19 cellular contexts compared by ENCODE assay signal in genomic region chr15:64337761-64338160, GRCh38.
"Had no signal": no experiment of that assay in that cellular context is flagged by ENCODE, and none has a peak within 500 bp of the region (broad histone marks: within the 10 kb centered on the region; RNA-seq: fewer than 3 reads in every experiment).

No MANE protein-coding gene starts in this region.

- DNase-seq: activated effector memory CD4-positive, alpha-beta T cell treated with Interleukin-2 at 50 U/mL for 16 hours; activated naive CD4-positive, alpha-beta T cell treated with anti-CD3 and anti-CD28 coated beads, Interleukin-2, amount 10 ng/mL, durations not matched to agents 7 days and 5 days; activated T-cell treated with anti-CD3 and anti-CD28 coated beads, Interleukin-2, amount 50 U/mL, for 1 hour; cerebellar nuclear complex; cortex of kidney; effector CD4-positive, alpha-beta T cell; foreskin melanocyte; glutamatergic neuron; hippocampal formation; left ventricle myocardium superior; nucleus accumbens; right lobe of liver; small intestine; stimulated activated CD4-positive, alpha-beta T cell treated with anti-CD3 and anti-CD28 coated beads, Interleukin-2, amount 100 ng/mL, for 24 hours; SW 1271; T-helper 9 cell; transverse colon had no signal

- ATAC-seq: left ventricle myocardium superior; right lobe of liver; stimulated activated memory B cell treated with anti-CD40 and anti-IgM and Interleukin-4, amounts not matched to agents 10 μg/mL and 1 μg/mL and 100 μg/mL, for 72 hours had no signal

- H3K4me3 ChIP-seq: right lobe of liver, SK-N-MC, transverse colon had no signal

- H3K27me3 ChIP-seq: right lobe of liver, transverse colon had no signal

- H3K27ac Mint-ChIP-seq: activated naive CD4-positive, alpha-beta T cell treated with anti-CD3 and anti-CD28 coated beads, Interleukin-2, amount 10 ng/mL, durations not matched to agents 7 days and 5 days; stimulated activated memory B cell treated with anti-CD40 and anti-IgM and Interleukin-4, amounts not matched to agents 10 μg/mL and 1 μg/mL and 100 μg/mL, for 72 hours had no signal

- H3K27ac ChIP-seq: right lobe of liver, SK-N-MC, transverse colon had no signal

- H3K27me3 Mint-ChIP-seq: activated naive CD4-positive, alpha-beta T cell treated with anti-CD3 and anti-CD28 coated beads, Interleukin-2, amount 10 ng/mL, durations not matched to agents 7 days and 5 days; stimulated activated memory B cell treated with anti-CD40 and anti-IgM and Interleukin-4, amounts not matched to agents 10 μg/mL and 1 μg/mL and 100 μg/mL, for 72 hours had no signal

- H3K9me3 Mint-ChIP-seq: activated naive CD4-positive, alpha-beta T cell treated with anti-CD3 and anti-CD28 coated beads, Interleukin-2, amount 10 ng/mL, durations not matched to agents 7 days and 5 days; stimulated activated memory B cell treated with anti-CD40 and anti-IgM and Interleukin-4, amounts not matched to agents 10 μg/mL and 1 μg/mL and 100 μg/mL, for 72 hours had no signal

- H3K4me1 ChIP-seq: right lobe of liver had no signal

- H3K4me3 Mint-ChIP-seq: activated naive CD4-positive, alpha-beta T cell treated with anti-CD3 and anti-CD28 coated beads, Interleukin-2, amount 10 ng/mL, durations not matched to agents 7 days and 5 days; stimulated activated memory B cell treated with anti-CD40 and anti-IgM and Interleukin-4, amounts not matched to agents 10 μg/mL and 1 μg/mL and 100 μg/mL, for 72 hours had no signal

- H3K36me3 ChIP-seq: transverse colon had no signal

- H3K9me3 ChIP-seq: right lobe of liver, transverse colon had no signal
